1 cellular context compared by ENCODE assay signal in genomic region chr6:137707590-137708360, GRCh38.
TF ChIP-seq lines count a peak whose summit lies in the region.

No MANE protein-coding gene starts in this region.

TF ChIP-seq in HepG2, 621 proteins besides CTCF, POLR2A, EP300 and RAD21 (continued from another document and continues in another):
- TF ChIP-seq HNF4G (IDR thresholded peaks at IDR 0.05; ENCODE audit: borderline replicate concordance, low read depth, low read length) (peak; percentile 41; the same call in 1 of the 2 replicates), HNF4G (CRISPR knock-in tag; IDR thresholded peaks at IDR 0.05; ENCODE audit: borderline replicate concordance, low read depth) (peak; percentile 16; the same call in 1 of the 2 replicates), NFE2 (CRISPR knock-in tag; IDR thresholded peaks at IDR 0.05) (no peak), ZBTB43 (CRISPR knock-in tag; conservative IDR thresholded peaks at IDR 0.05) (peak; percentile 51; the same call in 1 of the 2 replicates), ZNF142 (CRISPR knock-in tag; IDR thresholded peaks at IDR 0.05) (no peak), HNRNPL (IDR thresholded peaks at IDR 0.05; ENCODE audit: low read depth, low read length) (no peak), HNF1B (CRISPR knock-in tag; IDR thresholded peaks at IDR 0.05) (peak; percentile 66), ZNF274 (CRISPR knock-in tag; IDR thresholded peaks at IDR 0.05) (no peak), ZNF3 (CRISPR knock-in tag; IDR thresholded peaks at IDR 0.05) (peak; percentile 94), MAFK (conservative IDR thresholded peaks at IDR 0.05 in 1 of 2, IDR thresholded peaks at IDR 0.05 in 1 of 2; ENCODE audit: low read length in 2 of 2) (peak; percentile 21 to 58; a peak in 1 of 4 replicates), TFDP2 (CRISPR knock-in tag; IDR thresholded peaks at IDR 0.05) (0 out of 2 replicates have a peak, but pooled peaks have one; percentile 52), ZNF646 (CRISPR knock-in tag; IDR thresholded peaks at IDR 0.05) (no peak), STAT6 (CRISPR knock-in tag; IDR thresholded peaks at IDR 0.05; ENCODE audit: borderline replicate concordance) (peak; percentile 90), ARID5B (CRISPR knock-in tag; IDR thresholded peaks at IDR 0.05) (peak; percentile 91), ETV6 (CRISPR knock-in tag; conservative IDR thresholded peaks at IDR 0.05) (no peak), E2F2 (CRISPR knock-in tag; IDR thresholded peaks at IDR 0.05; ENCODE audit: borderline replicate concordance) (0 out of 2 replicates have a peak, but pooled peaks have one; percentile 33), BCL3 (CRISPR knock-in tag; IDR thresholded peaks at IDR 0.05) (peak; percentile 100), NFATC3 (CRISPR knock-in tag; IDR thresholded peaks at IDR 0.05) (no peak), FOXM1 (CRISPR knock-in tag; IDR thresholded peaks at IDR 0.05) (no peak), SCMH1 (CRISPR knock-in tag; IDR thresholded peaks at IDR 0.05; ENCODE audit: borderline replicate concordance) (no peak)
